Comparison of ENCODE assay signal across 9 cellular contexts in genomic region chr11:66950113-66950535, GRCh38. TPM values are rescaled to one million over a fixed set of nuclear protein-coding genes. Genes with fewer than 3 reads are reported as not detected.
A peak's percentile ranks its signal among the peaks of the same experiment; 100 is the strongest.
DNase-seq lines count a peak whose midpoint lies in the region; ATAC-seq and TF ChIP-seq lines count a peak whose summit lies in the region.
"Had no signal": no experiment of that assay in that cellular context is flagged by ENCODE, and none has a peak within 500 bp of the region (broad histone marks: within the 10 kb centered on the region; RNA-seq: fewer than 3 reads in every experiment).

No MANE protein-coding gene starts in this region.

- no peak overlapping the region for H3K27ac Mint-ChIP-seq in activated T-helper 2 cell treated with anti-CD3 and anti-CD28 coated beads, Interferon-gamma antibody, Interleukin-2, Interleukin-4, amounts not matched to agents 10 μg/mL and 5 μg/mL and 100 μg/mL, durations not matched to agents 14 hours and 24 hours and 36 hours
- no peak overlapping the region for H3K27ac Mint-ChIP-seq in T-cell

- no peak overlapping the region for H3K4me3 Mint-ChIP-seq in activated T-helper 2 cell treated with anti-CD3 and anti-CD28 coated beads, Interferon-gamma antibody, Interleukin-2, Interleukin-4, amounts not matched to agents 10 μg/mL and 5 μg/mL and 100 μg/mL, durations not matched to agents 14 hours and 24 hours and 36 hours (ENCODE audit: low read depth)
- H3K4me3 Mint-ChIP-seq in T-cell = no peak overlapping the region
- H3K4me3 Mint-ChIP-seq: brain had no signal

- peak; percentile 89 for DNase-seq in BE2C
- DNase-seq in HS-5 (ENCODE audit: low read depth) = peak; percentile 68
- peak; percentile 64 for DNase-seq in amniotic epithelial cell (ENCODE audit: low read depth)
- DNase-seq in activated T-helper 2 cell treated with anti-CD3 and anti-CD28 coated beads, Interferon-gamma antibody, Interleukin-2, Interleukin-4, amounts not matched to agents 10 μg/mL and 5 μg/mL and 100 μg/mL, durations not matched to agents 14 hours and 24 hours and 36 hours (ENCODE audit: low spot score) = no peak
- DNase-seq in NK-92 treated with Interleukin-12 subunit alpha and Interleukin-12 subunit beta, amount 100 ng/mL, for 24 hours (lab: John Stamatoyannopoulos, UW) = no peak
- DNase-seq in T-cell = no peak
- DNase-seq in NOMO-1 treated with dmso at 0.1 percent for 144 hours (lab: John Stamatoyannopoulos, UW; ENCODE audit: unreplicated experiment) = no peak

- no peak for ATAC-seq in T-cell (replicated peaks in 1 of 4)

- H3K27me3 ChIP-seq in BE2C (no peaks in the 10 kb centered on the region), liver (ENCODE audit: control insufficient read depth in 4 of 4, insufficient read depth in 4 of 4, low read length in 3 of 4) (no peaks in the 10 kb centered on the region)

- peak overlapping the region; percentile 64 to 76 for H3K27ac ChIP-seq in liver (ENCODE audit: low read depth in 1 of 2, low read length in 2 of 2)

- H3K36me3 Mint-ChIP-seq in activated T-helper 2 cell treated with anti-CD3 and anti-CD28 coated beads, Interferon-gamma antibody, Interleukin-2, Interleukin-4, amounts not matched to agents 10 μg/mL and 5 μg/mL and 100 μg/mL, durations not matched to agents 14 hours and 24 hours and 36 hours (ENCODE audit: low read depth) = no peaks in the 10 kb centered on the region
- H3K36me3 Mint-ChIP-seq in T-cell = peaks cover 3% of the 10 kb centered on the region

- peak in 1 of 2 donors; percentile 23 for TF ChIP-seq RAD21 in liver (IDR thresholded peaks at IDR 0.05)

- H3K9me3 Mint-ChIP-seq in activated T-helper 2 cell treated with anti-CD3 and anti-CD28 coated beads, Interferon-gamma antibody, Interleukin-2, Interleukin-4, amounts not matched to agents 10 μg/mL and 5 μg/mL and 100 μg/mL, durations not matched to agents 14 hours and 24 hours and 36 hours = no peaks in the 10 kb centered on the region
- no peaks in the 10 kb centered on the region for H3K9me3 Mint-ChIP-seq in T-cell
- H3K9me3 Mint-ChIP-seq: brain had no signal

- H3K4me1 ChIP-seq in BE2C (peaks cover 42% of the 10 kb centered on the region), liver (ENCODE audit: control insufficient read depth in 4 of 4, insufficient read depth in 4 of 4, low read length in 3 of 4) (peaks cover 9 to 27% (median 18%) of the 10 kb centered on the region in 4 donors)

- H3K9me3 ChIP-seq in BE2C (no peaks in the 10 kb centered on the region), liver (ENCODE audit: control insufficient read depth in 4 of 4, low read length in 3 of 4) (no peaks in the 10 kb centered on the region)

- POLR2A ChIA-PET in T-cell (lab: Charles Lee) = no interaction called here

- no peaks in the 10 kb centered on the region for H3K27me3 Mint-ChIP-seq in activated T-helper 2 cell treated with anti-CD3 and anti-CD28 coated beads, Interferon-gamma antibody, Interleukin-2, Interleukin-4, amounts not matched to agents 10 μg/mL and 5 μg/mL and 100 μg/mL, durations not matched to agents 14 hours and 24 hours and 36 hours (ENCODE audit: low read depth)
- no peaks in the 10 kb centered on the region for H3K27me3 Mint-ChIP-seq in T-cell
- H3K27me3 Mint-ChIP-seq: brain had no signal

- intact Hi-C loops in activated T-helper 2 cell treated with anti-CD3 and anti-CD28 coated beads, Interferon-gamma antibody, Interleukin-2, Interleukin-4, amounts not matched to agents 10 μg/mL and 5 μg/mL and 100 μg/mL, durations not matched to agents 14 hours and 24 hours and 36 hours (cut with micrococcal nuclease) = no loop called here

- H3K4me1 Mint-ChIP-seq in activated T-helper 2 cell treated with anti-CD3 and anti-CD28 coated beads, Interferon-gamma antibody, Interleukin-2, Interleukin-4, amounts not matched to agents 10 μg/mL and 5 μg/mL and 100 μg/mL, durations not matched to agents 14 hours and 24 hours and 36 hours (ENCODE audit: low read depth) = peaks cover 4% of the 10 kb centered on the region
- H3K4me1 Mint-ChIP-seq in T-cell = peaks cover 0 to 2% (median 0%) of the 10 kb centered on the region in 3 donors

- H3K36me3 ChIP-seq in BE2C (no peaks in the 10 kb centered on the region; the same call in 1 of the 2 replicates), liver (ENCODE audit: control insufficient read depth in 4 of 4, insufficient read depth in 3 of 4, low read depth in 1 of 4, low read length in 3 of 4) (peaks cover 1 to 13% (median 3%) of the 10 kb centered on the region in 4 donors)

- CTCF ChIA-PET in T-cell (lab: Charles Lee) = no interaction called here

- H3K4me3 ChIP-seq in BE2C (ENCODE audit: low read depth, low read length) = no peak overlapping the region
- H3K4me3 ChIP-seq in liver (ENCODE audit: low read depth in 1 of 3, low read length in 3 of 3) = no peak overlapping the region

- TF ChIP-seq CTCF in BE2C (IDR thresholded peaks at IDR 0.05; ENCODE audit: low read depth, low read length) (no peak), liver (IDR thresholded peaks at IDR 0.05; ENCODE audit: low read depth, low read length, missing input control) (no peak)

- H3K9ac ChIP-seq in liver (ENCODE audit: low read depth in 1 of 2, low read length in 2 of 2) = no peak overlapping the region

- 57% methylated on average over 8 of the region's 8 CpGs for WGBS in liver

TF ChIP-seq in liver, 16 proteins besides CTCF, POLR2A, EP300 and RAD21 (continues in another document):
- peak; percentile 16 for TF ChIP-seq HNF4A (conservative IDR thresholded peaks at IDR 0.05)
- no peak for TF ChIP-seq FOXA1 (IDR thresholded peaks at IDR 0.05)
- TF ChIP-seq HNF4G (IDR thresholded peaks at IDR 0.05) = no peak
- peak; percentile 18 to 44 for TF ChIP-seq RXRA (IDR thresholded peaks at IDR 0.05)
- no peak for TF ChIP-seq TAF1 (conservative IDR thresholded peaks at IDR 0.05)
- no peak for TF ChIP-seq ZBTB33 (IDR thresholded peaks at IDR 0.05)
- peak; percentile 67 to 80 for TF ChIP-seq JUND (IDR thresholded peaks at IDR 0.05)
- peak; percentile 54 for TF ChIP-seq ATF3 (IDR thresholded peaks at IDR 0.05)
- TF ChIP-seq NR2F2 (IDR thresholded peaks at IDR 0.05) = no peak
- TF ChIP-seq YY1 (IDR thresholded peaks at IDR 0.05) = no peak
- no peak for TF ChIP-seq REST (IDR thresholded peaks at IDR 0.05)
- TF ChIP-seq FOXA2 (IDR thresholded peaks at IDR 0.05) = no peak
- TF ChIP-seq GABPA (IDR thresholded peaks at IDR 0.05 in 1 of 2, conservative IDR thresholded peaks at IDR 0.05 in 1 of 2) = no peak
- TF ChIP-seq SP1 (IDR thresholded peaks at IDR 0.05) = peak; percentile 47

RNA-seq across cellular contexts. Expression of gene PC, which starts 8.1 kb away (rescaled TPM):
- polyA plus RNA-seq in BE2C (2012; ENCODE audit: insufficient read depth, insufficient read length, low read depth) = 41.3 TPM
- total RNA-seq in liver (100 to 1,000 TPM; 144 to 384 TPM), T-cell (10 to 100 TPM in 1 of 5 donors, 1 to 10 TPM in 4; 6.2 to 10.0 (median 7.4) TPM)
- 100 to 1,000 TPM; 209 to 583 TPM for polyA plus RNA-seq in liver
- 15.4 and 18.0 TPM in 2 replicates for total RNA-seq in activated T-helper 2 cell treated with anti-CD3 and anti-CD28 coated beads, Interferon-gamma antibody, Interleukin-2, Interleukin-4, amounts not matched to agents 10 μg/mL and 5 μg/mL and 100 μg/mL, durations not matched to agents 14 hours and 24 hours and 36 hours

RNA-seq across cellular contexts. Expression of gene C11orf86, which starts 25.0 kb away (rescaled TPM):
- not detected for polyA plus RNA-seq in BE2C (2012; ENCODE audit: insufficient read depth, insufficient read length, low read depth)
- total RNA-seq in liver = not detected
- polyA plus RNA-seq in liver = under 1 TPM in 1 of 2 donors, not detected in 1; 0.18 TPM
- total RNA-seq in activated T-helper 2 cell treated with anti-CD3 and anti-CD28 coated beads, Interferon-gamma antibody, Interleukin-2, Interleukin-4, amounts not matched to agents 10 μg/mL and 5 μg/mL and 100 μg/mL, durations not matched to agents 14 hours and 24 hours and 36 hours = not detected in 2 replicates
- not detected for total RNA-seq in T-cell

Comparison
In these comparisons a context has a peak if more than half of its experiments do, and no peak if none do; other contexts are left out.
1. DNase-seq: peak in BE2C (single experiment), HS-5 (single experiment) and amniotic epithelial cell (single experiment); none in activated T-helper 2 cell treated with anti-CD3 and anti-CD28 coated beads, Interferon-gamma antibody, Interleukin-2, Interleukin-4, amounts not matched to agents 10 μg/mL and 5 μg/mL and 100 μg/mL, durations not matched to agents 14 hours and 24 hours and 36 hours (single experiment), NK-92 treated with Interleukin-12 subunit alpha and Interleukin-12 subunit beta, amount 100 ng/mL, for 24 hours (single experiment), T-cell (0 of 34) and NOMO-1 treated with dmso at 0.1 percent for 144 hours (single experiment).